16 cellular contexts compared by ENCODE assay signal in genomic region chr2:26988165-26988879, GRCh38. TPM values are rescaled to one million over a fixed set of nuclear protein-coding genes. Genes with fewer than 3 reads are reported as not detected.
A peak's percentile ranks its signal among the peaks of the same experiment; 100 is the strongest.
DNase-seq lines count a peak whose midpoint lies in the region; ATAC-seq and TF ChIP-seq lines count a peak whose summit lies in the region.
"Had no signal": no experiment of that assay in that cellular context is flagged by ENCODE, and none has a peak within 500 bp of the region (broad histone marks: within the 10 kb centered on the region; RNA-seq: fewer than 3 reads in every experiment).

No MANE protein-coding gene starts in this region.

- peak overlapping the region; percentile 63 for H3K27ac Mint-ChIP-seq in chondrocyte (ENCODE audit: unreplicated experiment)
- H3K27ac Mint-ChIP-seq: CD4-positive, CD25-positive, alpha-beta regulatory T cell; mesothelial cell of epicardium had no signal

- no peaks in the 10 kb centered on the region for H3K9me3 Mint-ChIP-seq in chondrocyte (ENCODE audit: low read depth)
- H3K9me3 Mint-ChIP-seq: CD4-positive, CD25-positive, alpha-beta regulatory T cell; mesothelial cell of epicardium had no signal

- H3K36me3 Mint-ChIP-seq in chondrocyte (ENCODE audit: low read depth): peaks cover 5% of the 10 kb centered on the region
- H3K36me3 Mint-ChIP-seq: mesothelial cell of epicardium had no signal

- no peak overlapping the region for H3K4me3 Mint-ChIP-seq in chondrocyte (ENCODE audit: unreplicated experiment)
- H3K4me3 Mint-ChIP-seq: CD4-positive, CD25-positive, alpha-beta regulatory T cell; mesothelial cell of epicardium had no signal

- TF ChIP-seq CTCF in AG10803 (conservative IDR thresholded peaks at IDR 0.05; ENCODE audit: low read length) (no peak), chondrocyte (IDR thresholded peaks at IDR 0.05) (no peak)

- H3K4me3 ChIP-seq in AG10803 (ENCODE audit: low read length): no peak overlapping the region

- peak; percentile 67 for DNase-seq in AG10803 (ENCODE audit: low read depth)
- DNase-seq in M059J (ENCODE audit: low read depth): peak; percentile 73
- no peak for DNase-seq in chondrocyte (ENCODE audit: low spot score)
- peak; percentile 63 for DNase-seq in non-pigmented ciliary epithelial cell (ENCODE audit: low read depth)
- DNase-seq in left lobe of liver (ENCODE audit: low spot score): no peak
- DNase-seq: activated CD8-positive, alpha-beta memory T cell treated with anti-CD3 and anti-CD28 coated beads for 24 hours; activated gamma-delta T cell treated with Interleukin-2 at 50 U/mL for 16 hours; CD4-positive, CD25-positive, alpha-beta regulatory T cell; central memory CD4-positive, alpha-beta T cell; NCI-H2029 treated with DMSO at 0.1 percent for 48 hours; posterior cingulate gyrus had no signal

- H3K4me1 Mint-ChIP-seq in chondrocyte (ENCODE audit: low read depth): peaks cover 27% of the 10 kb centered on the region
- H3K4me1 Mint-ChIP-seq: CD4-positive, CD25-positive, alpha-beta regulatory T cell; mesothelial cell of epicardium had no signal

- ATAC-seq in GM21515 (IDR thresholded peaks at IDR 0.05; ENCODE audit: unreplicated experiment) (no peak), GM21717 (IDR thresholded peaks at IDR 0.05; ENCODE audit: unreplicated experiment) (no peak), GM19455 (IDR thresholded peaks at IDR 0.05; ENCODE audit: unreplicated experiment) (no peak), left lobe of liver (no peak)
- ATAC-seq: Right ventricle myocardium inferior had no signal

- H3K27me3 Mint-ChIP-seq in chondrocyte (ENCODE audit: low read depth): no peaks in the 10 kb centered on the region

RNA-seq across cellular contexts. Expression of gene MAPRE3, which starts 17.9 kb away (rescaled TPM):
- total RNA-seq in M059J (2014; rRNA removed; shearing (Covaris generic)): 0.57 and 7.1 TPM in 2 replicates
- total RNA-seq in chondrocyte (12.0 to 16.9 TPM (median 12.3 TPM) in 3 replicates), left lobe of liver (16.6 TPM)

RNA-seq across cellular contexts. Expression of gene TMEM214, which starts 44.4 kb away (rescaled TPM):
- total RNA-seq in M059J (2014; rRNA removed; shearing (Covaris generic)): 88.6 and 98.5 TPM in 2 replicates
- 107 to 166 TPM (median 110 TPM) in 3 replicates for total RNA-seq in chondrocyte
- 53.7 TPM for total RNA-seq in left lobe of liver

Comparison
In these comparisons a context has a peak if more than half of its experiments do, and no peak if none do; other contexts are left out.
1. DNase-seq: peak in AG10803 (single experiment), M059J (single experiment) and non-pigmented ciliary epithelial cell (single experiment); none in chondrocyte (single experiment) and left lobe of liver (single experiment).